Comparison of ENCODE assay signal across 7 cellular contexts in the genomic region with DNA sequence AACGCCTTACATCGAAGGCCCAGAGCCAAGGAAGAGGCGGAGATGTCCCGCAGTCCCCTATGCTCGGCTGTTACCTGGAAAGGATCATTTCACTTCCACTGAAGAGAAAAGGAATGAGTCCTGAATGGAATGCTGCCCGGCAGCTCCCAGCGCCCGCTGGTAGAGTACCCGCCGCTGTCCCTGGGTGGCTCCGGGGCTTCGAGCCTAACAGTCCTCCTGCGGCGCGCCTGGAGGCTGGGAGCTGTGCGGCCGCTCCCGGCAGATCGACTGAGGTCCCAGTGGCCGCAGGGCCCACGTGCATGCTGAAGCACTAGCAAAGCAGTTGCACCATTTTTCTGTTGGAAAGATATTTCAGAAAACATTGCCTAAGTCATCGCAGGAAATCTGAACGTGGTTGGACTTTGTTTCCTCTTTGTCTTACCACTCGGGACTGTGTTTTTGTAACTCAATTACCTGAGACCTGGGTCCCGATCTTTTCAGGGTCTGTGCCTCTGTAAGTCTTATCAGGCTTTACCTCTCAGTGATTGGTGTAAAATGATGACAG. TPM values are rescaled to one million over a fixed set of nuclear protein-coding genes. Genes with fewer than 3 reads are reported as not detected.
A peak's percentile ranks its signal among the peaks of the same experiment; 100 is the strongest.
DNase-seq lines count a peak whose midpoint lies in the region; ATAC-seq and TF ChIP-seq lines count a peak whose summit lies in the region.

No MANE protein-coding gene starts in this region.

- no peaks in the 10 kb centered on the region for H3K9me3 ChIP-seq in body of pancreas
- H3K9me3 ChIP-seq in skeletal muscle satellite cell (replicated peaks; ENCODE audit: low read length), result no peaks in the 10 kb centered on the region

- ATAC-seq in body of pancreas (peak; percentile 30), HG03159 (IDR thresholded peaks at IDR 0.05; ENCODE audit: unreplicated experiment) (no peak)

- WGBS in body of pancreas, 2 donors, result 21 to 28% methylated on average over 10 to 21 of the region's 25 CpGs

- H3K4me1 ChIP-seq in body of pancreas (peaks cover 43% of the 10 kb centered on the region), skeletal muscle satellite cell (ENCODE audit: control insufficient read depth, insufficient read depth, low read length) (peaks cover 14% of the 10 kb centered on the region)

- H3K9ac ChIP-seq in skeletal muscle satellite cell (ENCODE audit: low read depth, low read length), result peak overlapping the region; percentile 90

- intact Hi-C loops in body of pancreas (cut with DNase I), result loop anchor here (10.0 kb wide), 1 partner anchor 884 kb away; no protein-coding TSS in a partner anchor

- H3K4me3 ChIP-seq in body of pancreas, result no peak overlapping the region
- H3K4me3 ChIP-seq in skeletal muscle satellite cell (ENCODE audit: low read length), result peak overlapping the region; percentile 91

- no peaks in the 10 kb centered on the region for H3K36me3 ChIP-seq in body of pancreas (replicated peaks in 1 of 2; ENCODE audit: insufficient read depth in 1 of 2, low read depth in 2 of 2)
- no peaks in the 10 kb centered on the region for H3K36me3 ChIP-seq in skeletal muscle satellite cell (ENCODE audit: insufficient read depth, low read length)

- peak in 3 of 7 experiments; percentile 16 to 37 (median 22) for TF ChIP-seq CTCF in body of pancreas (IDR thresholded peaks at IDR 0.05)

- DNase-seq in GM03348 (ENCODE audit: low spot score), result peak; percentile 73
- peak; percentile 40 for DNase-seq in NCI-H146 treated with DMSO at 0.1 percent for 48 hours (lab: John Stamatoyannopoulos, UW; ENCODE audit: unreplicated experiment)
- peak; percentile 61 to 79 (median 74) for DNase-seq in body of pancreas
- DNase-seq in iris pigment epithelial cell (ENCODE audit: low read depth), result peak; percentile 48
- DNase-seq in NCI-H1436 (lab: John Stamatoyannopoulos, UW), result no peak

- H3K27ac ChIP-seq in body of pancreas, result peak overlapping the region; percentile 18 to 97 (median 76)

- TF ChIP-seq POLR2A in body of pancreas (IDR thresholded peaks at IDR 0.05), result peak; percentile 27 to 54 (median 51)

- H3K27me3 ChIP-seq in body of pancreas, result peaks cover 0 to 18% of the 10 kb centered on the region in 2 donors
- peaks cover 7% of the 10 kb centered on the region for H3K27me3 ChIP-seq in skeletal muscle satellite cell (ENCODE audit: control insufficient read depth, insufficient read depth, low read length)

- H3K4me2 ChIP-seq in skeletal muscle satellite cell (ENCODE audit: low read length), result peak overlapping the region; percentile 90

RNA-seq across cellular contexts. Expression of a gene that starts 1.0 kb away (rescaled TPM):
- not detected for total RNA-seq in body of pancreas
- not detected in 2 replicates for total RNA-seq in skeletal muscle satellite cell (2012; rRNA removed)

RNA-seq across cellular contexts. Expression of a gene that starts 13.6 kb away (rescaled TPM):
- under 1 TPM; under 0.01 to 0.78 TPM for total RNA-seq in body of pancreas
- total RNA-seq in skeletal muscle satellite cell (2012; rRNA removed), result under 0.01 TPM in 1 of 2 replicates, not detected in the other
